8 cellular contexts compared by ENCODE assay signal in genomic region chr18:26549486-26550435, GRCh38. TPM values are rescaled to one million over a fixed set of nuclear protein-coding genes. Genes with fewer than 3 reads are reported as not detected.
DNase-seq lines count a peak whose midpoint lies in the region; ATAC-seq and TF ChIP-seq lines count a peak whose summit lies in the region.

No MANE protein-coding gene starts in this region.

- intact Hi-C loops in colonic mucosa (cut with DNase I): loop anchor here (2.0 to 10.0 kb wide), 2 partner anchors 105 to 235 kb away; no protein-coding TSS in a partner anchor

- 0 out of 2 replicates have a peak overlapping the region, but pooled peaks have one; percentile 38 for H3K9ac ChIP-seq in HUES48 (ENCODE audit: low read depth, low read length)
- peak overlapping the region; percentile 12 to 55 for H3K9ac ChIP-seq in colonic mucosa (ENCODE audit: low read depth in 2 of 2, low read length in 2 of 2)

- no peak overlapping the region for H3K27ac Mint-ChIP-seq in stimulated activated naive B cell treated with anti-CD40 and anti-IgM and Interleukin-4, amounts not matched to agents 10 μg/mL and 1 μg/mL and 100 μg/mL, for 72 hours

- DNase-seq in ELR (ENCODE audit: low read depth) (peak; percentile 81), SK-N-DZ (ENCODE audit: low spot score) (peak; percentile 61), colonic mucosa (peak; percentile 79), left kidney (ENCODE audit: low read depth, low spot score) (peak; percentile 88)
- peak; percentile 9 for DNase-seq in stimulated activated naive B cell treated with anti-CD40 and anti-IgM and Interleukin-4, amounts not matched to agents 10 μg/mL and 1 μg/mL and 100 μg/mL, for 72 hours

- H3K9me3 ChIP-seq in HUES48 (ENCODE audit: control insufficient read depth, insufficient read depth, low read length) (no peaks in the 10 kb centered on the region), colonic mucosa (no peaks in the 10 kb centered on the region)

- H3K36me3 ChIP-seq in HUES48 (ENCODE audit: control insufficient read depth, insufficient read depth, low read length): no peaks in the 10 kb centered on the region
- H3K36me3 ChIP-seq in colonic mucosa: no peaks in the 10 kb centered on the region

- ATAC-seq in stimulated activated naive B cell treated with anti-CD40 and anti-IgM and Interleukin-4, amounts not matched to agents 10 μg/mL and 1 μg/mL and 100 μg/mL, for 72 hours (replicated peaks): no peak
- ATAC-seq in GM18517 (IDR thresholded peaks at IDR 0.05; ENCODE audit: unreplicated experiment) (no peak), HG03520 (IDR thresholded peaks at IDR 0.05; ENCODE audit: unreplicated experiment) (no peak)

- H3K9me3 Mint-ChIP-seq in stimulated activated naive B cell treated with anti-CD40 and anti-IgM and Interleukin-4, amounts not matched to agents 10 μg/mL and 1 μg/mL and 100 μg/mL, for 72 hours: no peaks in the 10 kb centered on the region

- H3K4me3 ChIP-seq in HUES48 (ENCODE audit: low read depth, low read length) (peak overlapping the region; percentile 72), colonic mucosa (peak overlapping the region; percentile 68)

- H3K27me3 ChIP-seq in HUES48 (ENCODE audit: control insufficient read depth, insufficient read depth, low read length) (peaks cover 88% of the 10 kb centered on the region), colonic mucosa (peaks cover 20% of the 10 kb centered on the region)

- peaks cover 43 to 56% of the 10 kb centered on the region in 2 donors for H3K27me3 Mint-ChIP-seq in stimulated activated naive B cell treated with anti-CD40 and anti-IgM and Interleukin-4, amounts not matched to agents 10 μg/mL and 1 μg/mL and 100 μg/mL, for 72 hours

- peak overlapping the region; percentile 76 to 84 for H3K4me3 Mint-ChIP-seq in stimulated activated naive B cell treated with anti-CD40 and anti-IgM and Interleukin-4, amounts not matched to agents 10 μg/mL and 1 μg/mL and 100 μg/mL, for 72 hours

- peaks cover 31% of the 10 kb centered on the region for H3K4me1 ChIP-seq in HUES48 (ENCODE audit: control insufficient read depth, insufficient read depth, low read length)
- H3K4me1 ChIP-seq in colonic mucosa: peaks cover 5% of the 10 kb centered on the region

- TF ChIP-seq CTCF in colonic mucosa (IDR thresholded peaks at IDR 0.05): no peak

- peaks cover 7 to 11% of the 10 kb centered on the region in 2 donors for H3K36me3 Mint-ChIP-seq in stimulated activated naive B cell treated with anti-CD40 and anti-IgM and Interleukin-4, amounts not matched to agents 10 μg/mL and 1 μg/mL and 100 μg/mL, for 72 hours

- peaks cover 19 to 52% of the 10 kb centered on the region in 2 donors for H3K4me1 Mint-ChIP-seq in stimulated activated naive B cell treated with anti-CD40 and anti-IgM and Interleukin-4, amounts not matched to agents 10 μg/mL and 1 μg/mL and 100 μg/mL, for 72 hours

- H3K27ac ChIP-seq in HUES48 (ENCODE audit: low read depth, low read length): peak overlapping the region; percentile 42
- H3K27ac ChIP-seq in colonic mucosa: peak overlapping the region; percentile 46

RNA-seq across cellular contexts. Expression of gene KCTD1, which starts 1.4 kb away (rescaled TPM):
- 21.6 and 26.3 TPM in 2 replicates for polyA plus RNA-seq in SK-N-DZ (2014; cell fraction: cytosol; rRNA removed)
- 11.0 and 13.0 TPM in 2 replicates for polyA plus RNA-seq in SK-N-DZ (2014; cell fraction: nucleus; rRNA removed)
- 10 to 100 TPM; 13.3 to 13.6 TPM for total RNA-seq in colonic mucosa

Comparison
In these comparisons a context has a peak if more than half of its experiments do, and no peak if none do; other contexts are left out.
1. DNase-seq: peak in every context shown above with its lines; median percentile 88 in left kidney; 81 in ELR; 79 in colonic mucosa; 61 in SK-N-DZ; 9 in stimulated activated naive B cell treated with anti-CD40 and anti-IgM and Interleukin-4, amounts not matched to agents 10 μg/mL and 1 μg/mL and 100 μg/mL, for 72 hours.